8 cellular contexts compared by ENCODE assay signal in genomic region chr3:168467085-168467714, GRCh38.
DNase-seq lines count a peak whose midpoint lies in the region; ATAC-seq, FAIRE-seq and TF ChIP-seq lines count a peak whose summit lies in the region.

No MANE protein-coding gene starts in this region.

- H3K27me3 ChIP-seq in astrocyte (ENCODE audit: insufficient read depth, low read length): no peaks in the 10 kb centered on the region

- H3K27ac ChIP-seq in astrocyte (ENCODE audit: low read depth, low read length): no peak overlapping the region

- H3K9ac ChIP-seq in astrocyte (ENCODE audit: low read length): no peak overlapping the region

- H4K20me1 ChIP-seq in astrocyte (ENCODE audit: insufficient read depth, low read length): no peaks in the 10 kb centered on the region

- no peak overlapping the region for H3K27ac Mint-ChIP-seq in astrocyte (ENCODE audit: unreplicated experiment)
- H3K27ac Mint-ChIP-seq in T-cell: no peak overlapping the region

- H3K4me3 Mint-ChIP-seq in astrocyte (ENCODE audit: unreplicated experiment) (no peak overlapping the region), T-cell (no peak overlapping the region)

- ATAC-seq in GM21529 (IDR thresholded peaks at IDR 0.05; ENCODE audit: unreplicated experiment): peak; percentile 84
- ATAC-seq in T-cell (replicated peaks in 1 of 4): no peak

- no peaks in the 10 kb centered on the region for H3K79me2 ChIP-seq in astrocyte (ENCODE audit: insufficient read depth, low read length)

- DNase-seq in ELR (ENCODE audit: low read depth) (peak; percentile 22), HuH-7.5 (ENCODE audit: low spot score) (peak; percentile 1), astrocyte (ENCODE audit: low read depth) (peak; percentile 22), left kidney (ENCODE audit: low read depth, low spot score) (peak; percentile 61), T-cell (no peak), NCI-H1694 treated with DMSO at 0.1 percent for 48 hours (lab: John Stamatoyannopoulos, UW) (no peak), retina (no peak)

- TF ChIP-seq CTCF in astrocyte (IDR thresholded peaks at IDR 0.05; ENCODE audit: insufficient read depth, low read depth, low read length): peak; percentile 53

- CTCF ChIA-PET in T-cell (lab: Charles Lee): no interaction called here

- no peak overlapping the region for H2AFZ ChIP-seq in astrocyte (ENCODE audit: low read depth, low read length)

- no peaks in the 10 kb centered on the region for H3K9me3 Mint-ChIP-seq in astrocyte (ENCODE audit: unreplicated experiment)
- peaks cover 3 to 10% (median 7%) of the 10 kb centered on the region in 3 donors for H3K9me3 Mint-ChIP-seq in T-cell

- no peaks in the 10 kb centered on the region for H3K4me1 ChIP-seq in astrocyte (ENCODE audit: insufficient read depth, low read length)

- no peaks in the 10 kb centered on the region for H3K27me3 Mint-ChIP-seq in astrocyte (ENCODE audit: low read depth, unreplicated experiment)
- no peaks in the 10 kb centered on the region for H3K27me3 Mint-ChIP-seq in T-cell

- H3K4me1 Mint-ChIP-seq in astrocyte (ENCODE audit: low read depth, unreplicated experiment) (no peaks in the 10 kb centered on the region), T-cell (no peaks in the 10 kb centered on the region)

- H3K36me3 ChIP-seq in astrocyte (ENCODE audit: insufficient read depth, low read length): no peaks in the 10 kb centered on the region

- no peaks in the 10 kb centered on the region for H3K9me3 ChIP-seq in astrocyte (ENCODE audit: insufficient read depth, low read depth, low read length)

- H3K4me2 ChIP-seq in astrocyte (ENCODE audit: low read length): no peak overlapping the region

- H3K36me3 Mint-ChIP-seq in astrocyte (ENCODE audit: low read depth, unreplicated experiment) (no peaks in the 10 kb centered on the region), T-cell (no peaks in the 10 kb centered on the region)

- H3K4me3 ChIP-seq in astrocyte (ENCODE audit: insufficient read depth, low read depth, low read length): no peak overlapping the region

- POLR2A ChIA-PET in T-cell (lab: Charles Lee): no interaction called here

- no peak for FAIRE-seq in astrocyte (lab: Jason Lieb, UNC)

Comparison
In these comparisons a context has a peak if more than half of its experiments do, and no peak if none do; other contexts are left out.
1. DNase-seq: peak in ELR (single experiment), HuH-7.5 (single experiment), astrocyte (single experiment) and left kidney (single experiment); none in T-cell (0 of 34), NCI-H1694 treated with DMSO at 0.1 percent for 48 hours (single experiment) and retina (single experiment).